ENCODE assay signal across 35 cellular contexts in the genomic region with DNA sequence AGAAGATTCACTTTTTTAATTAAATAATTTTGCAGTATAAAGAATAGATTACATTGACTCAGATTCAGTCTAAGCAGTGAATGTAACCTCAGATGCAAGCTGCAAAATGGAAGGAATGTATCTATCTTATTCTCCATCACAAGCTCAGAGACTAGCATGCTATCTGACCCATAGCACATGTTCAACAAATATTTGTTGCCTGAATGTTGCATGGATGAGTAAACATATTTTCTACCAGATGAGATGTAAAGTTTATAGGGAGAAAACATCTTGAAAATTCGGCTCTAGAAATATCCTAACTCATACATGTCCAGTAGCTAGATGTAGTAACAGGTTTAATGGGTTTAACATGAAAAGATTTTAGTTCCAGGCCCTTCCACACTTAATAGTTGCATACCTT.
DNase-seq lines count a peak whose midpoint lies in the region; FAIRE-seq and TF ChIP-seq lines count a peak whose summit lies in the region.
"Had no signal": no experiment of that assay in that cellular context is flagged by ENCODE, and none has a peak within 500 bp of the region (broad histone marks: within the 10 kb centered on the region; RNA-seq: fewer than 3 reads in every experiment).

No MANE protein-coding gene starts in this region.

- intact Hi-C loops in mammary epithelial cell (cut with micrococcal nuclease): no loop called here
- intact Hi-C loops in PC-9 (cut with micrococcal nuclease; ENCODE audit: unreplicated experiment): no loop called here

- no peaks in the 10 kb centered on the region for H4K20me1 ChIP-seq in mammary epithelial cell (ENCODE audit: insufficient read depth, low read length)
- H4K20me1 ChIP-seq in PC-9 (ENCODE audit: insufficient read depth): no peaks in the 10 kb centered on the region
- H4K20me1 ChIP-seq: BLaER1; BLaER1 treated with 17β-estradiol and CSF1 and Interleukin-3, amounts not matched to agents 10 nM and 100 nM had no signal

- no peak overlapping the region for H3K4ac ChIP-seq in trophoblast cell (ENCODE audit: low read depth, low read length)

- H4K12ac ChIP-seq in trophoblast cell (ENCODE audit: low read depth, low read length): no peak overlapping the region

- H3K9me2 ChIP-seq in PC-9 (ENCODE audit: insufficient read depth): no peaks in the 10 kb centered on the region; the same call in 1 of the 2 replicates

- H2AK5ac ChIP-seq in trophoblast cell (ENCODE audit: low read length): no peak overlapping the region

- H3K4me3 ChIP-seq in mammary epithelial cell (replicated peaks in 1 of 3; ENCODE audit: insufficient read depth in 1 of 3, low read depth in 2 of 3, low read length in 3 of 3): no peak overlapping the region
- H3K4me3 ChIP-seq in PC-9: no peak overlapping the region
- H3K4me3 ChIP-seq in trophoblast cell (ENCODE audit: low read depth, low read length): no peak overlapping the region
- H3K4me3 ChIP-seq: A549; BLaER1; BLaER1 treated with 17β-estradiol and CSF1 and Interleukin-3, amounts not matched to agents 10 nM and 100 nM had no signal

- BruUV-seq in mammary epithelial cell (replicated peaks; lab: Mats Ljungman, UMichigan) (no TSS peak), PC-9 (replicated peaks; lab: Mats Ljungman, UMichigan) (no TSS peak)

- no peak overlapping the region for H4K8ac ChIP-seq in trophoblast cell (ENCODE audit: low read depth, low read length)

- no peak overlapping the region for H3K18ac ChIP-seq in trophoblast cell (ENCODE audit: low read length)

- POLR2A ChIA-PET in PC-9 (lab: Charles Lee; ENCODE audit: unreplicated experiment): no interaction called here

- H2BK12ac ChIP-seq in trophoblast cell (ENCODE audit: low read length): no peak overlapping the region

- CTCF ChIA-PET in mammary epithelial cell (lab: Charles Lee; ENCODE audit: low non-redundant PET) (no interaction called here), PC-9 (lab: Charles Lee) (no interaction called here)

- peak; percentile 21 to 80 for DNase-seq in T47D (ENCODE audit: low read depth in 1 of 2, low spot score in 1 of 2)
- DNase-seq in mammary epithelial cell: no peak
- no peak for DNase-seq in H54 (ENCODE audit: insufficient read length, low spot score)
- no peak for DNase-seq in PC-9
- DNase-seq in trophoblast cell: peak; percentile 48 to 89
- DNase-seq in T-helper 9 cell: no peak
- no peak for DNase-seq in OCI-M1 (lab: John Stamatoyannopoulos, UW)
- no peak for DNase-seq in COLO668 (lab: John Stamatoyannopoulos, UW; ENCODE audit: unreplicated experiment)
- DNase-seq: 8988T; ACHN; AML-193; BE2C; C1 segment of cervical spinal cord; Caco-2; Calu3; CD4-positive, alpha-beta memory T cell; CD4-positive, alpha-beta T cell; CD4-positive, CD25-positive, alpha-beta regulatory T cell; CD8-positive, alpha-beta memory T cell; CD8-positive, alpha-beta T cell; COR-L47; DMS 273 treated with DMSO at 0.1 percent for 48 hours; DMS153; DMS53; DMS79; DMS79 treated with DMSO at 0.1 percent for 48 hours; DND-41; EL had no signal

- no peaks in the 10 kb centered on the region for H3K79me2 ChIP-seq in mammary epithelial cell (ENCODE audit: insufficient read depth, low read length)
- H3K79me2 ChIP-seq in PC-9 (ENCODE audit: low read depth): no peaks in the 10 kb centered on the region
- no peaks in the 10 kb centered on the region for H3K79me2 ChIP-seq in trophoblast cell (ENCODE audit: control insufficient read depth, insufficient read depth, low read length, poor library complexity)

- H2AFZ ChIP-seq in mammary epithelial cell (ENCODE audit: low read depth, low read length): no peak overlapping the region
- no peak overlapping the region for H2AFZ ChIP-seq in PC-9
- H2AFZ ChIP-seq in trophoblast cell (ENCODE audit: insufficient read depth, low read length, poor library complexity): no peak overlapping the region

- TF ChIP-seq POLR2A in H54 (IDR thresholded peaks at IDR 0.05; ENCODE audit: low read depth, low read length): no peak

- H3K9me3 ChIP-seq in mammary epithelial cell (replicated peaks; ENCODE audit: insufficient read depth, low read length) (no peaks in the 10 kb centered on the region), PC-9 (ENCODE audit: insufficient read depth, low read depth) (peaks cover 17% of the 10 kb centered on the region), trophoblast cell (ENCODE audit: insufficient read depth, low read depth, low read length) (no peaks in the 10 kb centered on the region)
- H3K9me3 ChIP-seq: A549, BE2C, BLaER1, Caco-2 had no signal

- H3K79me1 ChIP-seq in trophoblast cell (ENCODE audit: low read length): no peaks in the 10 kb centered on the region

- H3K36me3 ChIP-seq in mammary epithelial cell (ENCODE audit: insufficient read depth, low read length): no peaks in the 10 kb centered on the region
- H3K36me3 ChIP-seq in PC-9 (ENCODE audit: low read depth): peaks cover 6% of the 10 kb centered on the region
- no peaks in the 10 kb centered on the region for H3K36me3 ChIP-seq in trophoblast cell (ENCODE audit: control insufficient read depth in 1 of 2, insufficient read depth in 2 of 2, low read length in 2 of 2)
- H3K36me3 ChIP-seq: BE2C; BLaER1; BLaER1 treated with 17β-estradiol and CSF1 and Interleukin-3, amounts not matched to agents 10 nM and 100 nM had no signal

- H2BK5ac ChIP-seq in trophoblast cell (ENCODE audit: low read depth, low read length, poor library complexity): no peak overlapping the region

- H3K4me2 ChIP-seq in mammary epithelial cell (ENCODE audit: insufficient read depth, low read depth, low read length) (no peak overlapping the region), PC-9 (peak overlapping the region; percentile 46), trophoblast cell (ENCODE audit: low read length) (no peak overlapping the region)
- H3K4me2 ChIP-seq: A549; BLaER1; BLaER1 treated with 17β-estradiol and CSF1 and Interleukin-3, amounts not matched to agents 10 nM and 100 nM had no signal

- H3K27me3 ChIP-seq in mammary epithelial cell (ENCODE audit: insufficient read depth, low read length) (no peaks in the 10 kb centered on the region), PC-9 (ENCODE audit: insufficient read depth, low read depth) (no peaks in the 10 kb centered on the region), trophoblast cell (ENCODE audit: insufficient read depth, low read length) (no peaks in the 10 kb centered on the region)
- H3K27me3 ChIP-seq: BE2C; BLaER1; BLaER1 treated with 17β-estradiol and CSF1 and Interleukin-3, amounts not matched to agents 10 nM and 100 nM had no signal

- dilution Hi-C loops in mammary epithelial cell (cut with HindIII; ENCODE audit: low sequenced_read_pairs): no loop called here

- peaks cover 40% of the 10 kb centered on the region for H3F3A ChIP-seq in PC-9 (ENCODE audit: insufficient read depth, low read depth)

- no peak overlapping the region for H4K91ac ChIP-seq in trophoblast cell (ENCODE audit: low read depth, low read length)

- H3K4me1 ChIP-seq in mammary epithelial cell (ENCODE audit: insufficient read depth, low read length) (peaks cover 15% of the 10 kb centered on the region), PC-9 (replicated peaks; ENCODE audit: insufficient read depth) (peaks cover 48% of the 10 kb centered on the region), trophoblast cell (ENCODE audit: control insufficient read depth in 1 of 2, insufficient read depth in 2 of 2, low read length in 2 of 2) (no peaks in the 10 kb centered on the region)
- H3K4me1 ChIP-seq: A549, BLaER1, Caco-2 had no signal

- no peak overlapping the region for H3K27ac ChIP-seq in mammary epithelial cell (ENCODE audit: insufficient read depth, low read depth, low read length)
- peak overlapping the region; percentile 88 for H3K27ac ChIP-seq in PC-9
- H3K27ac ChIP-seq in trophoblast cell (ENCODE audit: low read depth, low read length): no peak overlapping the region
- H3K27ac ChIP-seq: 22Rv1; A549; BLaER1; BLaER1 treated with 17β-estradiol and CSF1 and Interleukin-3, amounts not matched to agents 10 nM and 100 nM; C4-2B had no signal

- H3K23ac ChIP-seq in trophoblast cell (ENCODE audit: low read length): no peak overlapping the region

- no peak for TF ChIP-seq CTCF in mammary epithelial cell (conservative IDR thresholded peaks at IDR 0.05 in 1 of 2, IDR thresholded peaks at IDR 0.05 in 1 of 2; ENCODE audit: extremely low read depth in 1 of 2, insufficient read depth in 1 of 2, low read depth in 1 of 2, low read length in 2 of 2)
- TF ChIP-seq CTCF in PC-9 (conservative IDR thresholded peaks at IDR 0.05): no peak

- peak; percentile 41 for FAIRE-seq in H54 (lab: Jason Lieb, UNC)
- FAIRE-seq: A204.1, A549, D721Med had no signal

- WGBS in mammary epithelial cell (ENCODE audit: low coverage, missing lambda C conversion rate): 100% methylated on average over 1 of the region's 1 CpG
- no CpG with 5 or more reads among the region's 1 CpG for WGBS in trophoblast cell (ENCODE audit: extremely low coverage, insufficient coverage, insufficient read length)

- no peak overlapping the region for H2BK120ac ChIP-seq in trophoblast cell (ENCODE audit: insufficient read depth, low read length, poor library complexity)

- H3K9ac ChIP-seq in mammary epithelial cell (ENCODE audit: insufficient read depth, low read length): no peak overlapping the region
- H3K9ac ChIP-seq in trophoblast cell (ENCODE audit: low read length): no peak overlapping the region
- H3K9ac ChIP-seq: BLaER1; BLaER1 treated with 17β-estradiol and CSF1 and Interleukin-3, amounts not matched to agents 10 nM and 100 nM had no signal

- in situ Hi-C loops in T47D (cut with HindIII; ENCODE audit: low pct_unique_long_range_greater_than_20kb, low sequenced_read_pairs): no loop called here
- in situ Hi-C loops in mammary epithelial cell (cut with MboI; ENCODE audit: low sequenced_read_pairs in 2 of 2): no loop called here

- H3K14ac ChIP-seq in trophoblast cell (ENCODE audit: low read length): no peak overlapping the region

Comparison
In these comparisons a context has a peak if more than half of its experiments do, and no peak if none do; other contexts are left out.
1. DNase-seq: peak in T47D (2 of 2) and trophoblast cell (2 of 2); none in mammary epithelial cell (single experiment), H54 (single experiment), PC-9 (0 of 2), T-helper 9 cell (single experiment), OCI-M1 (single experiment) and COLO668 (single experiment).